ENCODE assay signal across 11 cellular contexts in genomic region chr12:124454352-124454725, GRCh38.
DNase-seq lines count a peak whose midpoint lies in the region; ATAC-seq and TF ChIP-seq lines count a peak whose summit lies in the region.
"Had no signal": no experiment of that assay in that cellular context is flagged by ENCODE, and none has a peak within 500 bp of the region (broad histone marks: within the 10 kb centered on the region; RNA-seq: fewer than 3 reads in every experiment).

No MANE protein-coding gene starts in this region.

- H3K4me1 ChIP-seq in right atrium auricular region, result peaks cover 0 to 72% of the 10 kb centered on the region in 2 donors
- peaks cover 58 to 96% (median 85%) of the 10 kb centered on the region in 6 donors for H3K4me1 ChIP-seq in spleen

- H3K27ac Mint-ChIP-seq in HFFc6, result peak overlapping the region; percentile 64
- no peak overlapping the region for H3K27ac Mint-ChIP-seq in activated T-helper 1 cell treated with anti-CD3 and anti-CD28 coated beads, Interleukin-12 subunit alpha, Interleukin-12 subunit beta, Interleukin-2, Interleukin-4 antibody, amounts not matched to agents 30 ng/mL and 10 ng/mL and 1 ng/mL, durations not matched to agents 14 hours and 24 hours and 36 hours

- H3K4me1 Mint-ChIP-seq in HFFc6 (ENCODE audit: low read depth), result peaks cover 36% of the 10 kb centered on the region
- peaks cover 46% of the 10 kb centered on the region for H3K4me1 Mint-ChIP-seq in activated T-helper 1 cell treated with anti-CD3 and anti-CD28 coated beads, Interleukin-12 subunit alpha, Interleukin-12 subunit beta, Interleukin-2, Interleukin-4 antibody, amounts not matched to agents 30 ng/mL and 10 ng/mL and 1 ng/mL, durations not matched to agents 14 hours and 24 hours and 36 hours (ENCODE audit: low read depth)

- H3K4me3 Mint-ChIP-seq in HFFc6, result no peak overlapping the region
- H3K4me3 Mint-ChIP-seq in activated T-helper 1 cell treated with anti-CD3 and anti-CD28 coated beads, Interleukin-12 subunit alpha, Interleukin-12 subunit beta, Interleukin-2, Interleukin-4 antibody, amounts not matched to agents 30 ng/mL and 10 ng/mL and 1 ng/mL, durations not matched to agents 14 hours and 24 hours and 36 hours, result peak overlapping the region; percentile 39

- H3K4me3 ChIP-seq in right atrium auricular region, result no peak overlapping the region
- H3K4me3 ChIP-seq in spleen, result peak overlapping the region in 1 of 8 donors; percentile 53
- H3K4me3 ChIP-seq: right lobe of liver had no signal

- no peak for ATAC-seq in GM18520 (IDR thresholded peaks at IDR 0.05; ENCODE audit: unreplicated experiment)
- no peak for ATAC-seq in GM21723 (IDR thresholded peaks at IDR 0.05; ENCODE audit: unreplicated experiment)

- DNase-seq in HFFc6 (no peak), right atrium auricular region (ENCODE audit: low spot score) (no peak), spleen (no peak), H4 (ENCODE audit: low spot score) (no peak), Ammon's horn (ENCODE audit: low spot score) (no peak)
- no peak for DNase-seq in activated T-helper 1 cell treated with anti-CD3 and anti-CD28 coated beads, Interleukin-12 subunit alpha, Interleukin-12 subunit beta, Interleukin-2, Interleukin-4 antibody, amounts not matched to agents 30 ng/mL and 10 ng/mL and 1 ng/mL, durations not matched to agents 14 hours and 24 hours and 36 hours (ENCODE audit: low spot score)
- DNase-seq: cortex of kidney; right lobe of liver; stimulated activated naive CD8-positive, alpha-beta T cell treated with anti-CD3 and anti-CD28 coated beads, Interleukin-15, amount 100 ng/mL, for 72 hours had no signal

- H3K9me3 Mint-ChIP-seq in HFFc6, result no peaks in the 10 kb centered on the region
- no peaks in the 10 kb centered on the region for H3K9me3 Mint-ChIP-seq in activated T-helper 1 cell treated with anti-CD3 and anti-CD28 coated beads, Interleukin-12 subunit alpha, Interleukin-12 subunit beta, Interleukin-2, Interleukin-4 antibody, amounts not matched to agents 30 ng/mL and 10 ng/mL and 1 ng/mL, durations not matched to agents 14 hours and 24 hours and 36 hours
- H3K9me3 Mint-ChIP-seq: stimulated activated naive CD8-positive, alpha-beta T cell treated with anti-CD3 and anti-CD28 coated beads, Interleukin-15, amount 100 ng/mL, for 72 hours had no signal

- H3K27me3 Mint-ChIP-seq in HFFc6 (ENCODE audit: insufficient read depth), result peaks cover 12% of the 10 kb centered on the region
- H3K27me3 Mint-ChIP-seq in activated T-helper 1 cell treated with anti-CD3 and anti-CD28 coated beads, Interleukin-12 subunit alpha, Interleukin-12 subunit beta, Interleukin-2, Interleukin-4 antibody, amounts not matched to agents 30 ng/mL and 10 ng/mL and 1 ng/mL, durations not matched to agents 14 hours and 24 hours and 36 hours (ENCODE audit: insufficient read depth), result peaks cover 2% of the 10 kb centered on the region
- H3K27me3 Mint-ChIP-seq: stimulated activated naive CD8-positive, alpha-beta T cell treated with anti-CD3 and anti-CD28 coated beads, Interleukin-15, amount 100 ng/mL, for 72 hours had no signal

- TF ChIP-seq POLR2A in spleen (IDR thresholded peaks at IDR 0.05), result no peak

- H3K36me3 Mint-ChIP-seq in HFFc6 (ENCODE audit: low read depth), result peaks cover 9% of the 10 kb centered on the region; the same call in 1 of the 2 replicates
- peaks cover 11% of the 10 kb centered on the region for H3K36me3 Mint-ChIP-seq in activated T-helper 1 cell treated with anti-CD3 and anti-CD28 coated beads, Interleukin-12 subunit alpha, Interleukin-12 subunit beta, Interleukin-2, Interleukin-4 antibody, amounts not matched to agents 30 ng/mL and 10 ng/mL and 1 ng/mL, durations not matched to agents 14 hours and 24 hours and 36 hours (ENCODE audit: low read depth)

- H3K36me3 ChIP-seq in right atrium auricular region (peaks cover 12% of the 10 kb centered on the region), spleen (peaks cover 0 to 48% (median 5%) of the 10 kb centered on the region in 6 donors)
- H3K36me3 ChIP-seq: right lobe of liver had no signal

- H3K27me3 ChIP-seq in right atrium auricular region (no peaks in the 10 kb centered on the region), spleen (replicated peaks in 1 of 7) (no peaks in the 10 kb centered on the region)
- H3K27me3 ChIP-seq: right lobe of liver had no signal

- H3K27ac ChIP-seq in right atrium auricular region (peak overlapping the region; percentile 85 to 88), spleen (peak overlapping the region in 7 of 8 donors; percentile 72 to 89 (median 82))

- TF ChIP-seq CTCF in HFFc6 (IDR thresholded peaks at IDR 0.05) (no peak), right atrium auricular region (IDR thresholded peaks at IDR 0.05) (no peak), spleen (IDR thresholded peaks at IDR 0.05 in 8 of 11, conservative IDR thresholded peaks at IDR 0.05 in 3 of 11) (no peak)

- intact Hi-C loops in activated T-helper 1 cell treated with anti-CD3 and anti-CD28 coated beads, Interleukin-12 subunit alpha, Interleukin-12 subunit beta, Interleukin-2, Interleukin-4 antibody, amounts not matched to agents 30 ng/mL and 10 ng/mL and 1 ng/mL, durations not matched to agents 14 hours and 24 hours and 36 hours (cut with micrococcal nuclease), result loop anchor here (5.0 to 10.0 kb wide), 3 partner anchors 93 to 470 kb away; partner anchors contain the start of gene SCARB1
- intact Hi-C loops in spleen (cut with DNase I; ENCODE audit: low total_unique reads), result no loop called here

- WGBS in spleen, 5 donors, result 62 to 74% (median 68%) methylated on average over 11 of the region's 11 CpGs

- H3K9me3 ChIP-seq in right atrium auricular region (no peaks in the 10 kb centered on the region), spleen (no peaks in the 10 kb centered on the region)
- H3K9me3 ChIP-seq: right lobe of liver had no signal
